ENCODE assay signal across 12 cellular contexts in genomic region chr1:17596651-17597509, GRCh38. TPM values are rescaled to one million over a fixed set of nuclear protein-coding genes. Genes with fewer than 3 reads are reported as not detected.
A peak's percentile ranks its signal among the peaks of the same experiment; 100 is the strongest.
DNase-seq lines count a peak whose midpoint lies in the region; ATAC-seq, FAIRE-seq and TF ChIP-seq lines count a peak whose summit lies in the region.
"Had no signal": no experiment of that assay in that cellular context is flagged by ENCODE, and none has a peak within 500 bp of the region (broad histone marks: within the 10 kb centered on the region; RNA-seq: fewer than 3 reads in every experiment).

No MANE protein-coding gene starts in this region.

- no peak for FAIRE-seq in GM12892 (lab: Jason Lieb, UNC)
- FAIRE-seq: A549, H54 had no signal

- H3K4me3 ChIP-seq in right atrium auricular region: no peak overlapping the region
- H3K4me3 ChIP-seq in upper lobe of right lung: no peak overlapping the region
- H3K4me3 ChIP-seq: A549 had no signal

- no peak for TF ChIP-seq POLR2A in GM12892 (IDR thresholded peaks at IDR 0.05; ENCODE audit: low read depth, low read length)

- H3K27me3 ChIP-seq in right atrium auricular region (no peaks in the 10 kb centered on the region), upper lobe of right lung (no peaks in the 10 kb centered on the region)

- DNase-seq in right atrium auricular region (ENCODE audit: low spot score) (no peak), Right ventricle myocardium inferior (ENCODE audit: missing footprints) (no peak), NCI-H748 treated with DMSO at 0.1 percent for 48 hours (lab: John Stamatoyannopoulos, UW) (peak; percentile 33), islet precursor cell (peak; percentile 86), upper lobe of right lung (peak; percentile 61), GM12892 (ENCODE audit: insufficient read length) (no peak), OCI-M2 (lab: John Stamatoyannopoulos, UW; ENCODE audit: unreplicated experiment) (no peak), NCI-H1694 (lab: John Stamatoyannopoulos, UW) (no peak)
- DNase-seq: activated CD4-positive, CD25-positive, alpha-beta regulatory T cell treated with anti-CD3 and anti-CD28 coated beads, Interleukin-2, amount 50 U/mL, for 72 hours; Right ventricle myocardium superior had no signal

- intact Hi-C loops in Right ventricle myocardium inferior (cut with DNase I): no loop called here
- intact Hi-C loops in upper lobe of right lung (cut with DNase I): no loop called here

- H3K36me3 ChIP-seq in right atrium auricular region (peaks cover 4% of the 10 kb centered on the region), upper lobe of right lung (no peaks in the 10 kb centered on the region)

- no peak for ATAC-seq in Right ventricle myocardium inferior
- ATAC-seq in upper lobe of right lung: peak; percentile 48
- ATAC-seq: A549 had no signal

- TF ChIP-seq CTCF in right atrium auricular region (IDR thresholded peaks at IDR 0.05) (no peak), upper lobe of right lung (IDR thresholded peaks at IDR 0.05) (no peak)

- no peaks in the 10 kb centered on the region for H3K9me3 ChIP-seq in right atrium auricular region
- H3K9me3 ChIP-seq in upper lobe of right lung: no peaks in the 10 kb centered on the region
- H3K9me3 ChIP-seq: A549 had no signal

- H3K4me1 ChIP-seq in right atrium auricular region (peaks cover 0 to 54% of the 10 kb centered on the region in 2 donors), upper lobe of right lung (peaks cover 4% of the 10 kb centered on the region)

- H3K27ac ChIP-seq in right atrium auricular region: peak overlapping the region; percentile 29
- H3K27ac ChIP-seq in upper lobe of right lung: peak overlapping the region; percentile 17
- H3K27ac ChIP-seq: A549 had no signal

RNA-seq across cellular contexts. Expression of gene ARHGEF10L, which starts 57.4 kb away (rescaled TPM):
- total RNA-seq in right atrium auricular region (10 to 100 TPM; 49.3 to 52.2 TPM), Right ventricle myocardium inferior (59.9 TPM), upper lobe of right lung (34.1 TPM)
- 0.59 TPM for polyA plus RNA-seq in GM12892 (2012; ENCODE audit: missing spikeins)

Comparison
In these comparisons a context has a peak if more than half of its experiments do, and no peak if none do; other contexts are left out.
1. DNase-seq: peak in NCI-H748 treated with DMSO at 0.1 percent for 48 hours (single experiment), islet precursor cell (single experiment) and upper lobe of right lung (single experiment); none in right atrium auricular region (single experiment), Right ventricle myocardium inferior (single experiment), GM12892 (single experiment), OCI-M2 (single experiment) and NCI-H1694 (single experiment).